Comparison of ENCODE assay signal across 18 cellular contexts in the genomic region with DNA sequence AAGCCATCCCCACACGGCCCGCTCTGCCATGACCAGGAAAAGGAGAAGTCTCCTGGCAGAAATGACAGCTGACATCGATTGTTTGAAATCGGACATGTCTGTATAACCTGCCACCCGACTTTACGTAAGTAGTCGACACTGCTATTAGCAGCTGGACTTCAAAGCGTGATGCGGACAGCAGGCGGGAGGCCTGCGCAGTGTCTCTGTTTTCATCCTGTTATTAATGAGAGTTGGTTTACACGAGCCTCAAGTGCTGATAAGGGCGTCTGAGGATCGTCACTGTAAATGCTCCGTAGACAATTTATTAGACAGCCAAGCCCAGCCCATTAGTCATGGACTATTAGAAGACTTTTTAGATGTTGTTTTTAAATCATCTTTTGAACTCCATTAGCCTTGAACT.
DNase-seq lines count a peak whose midpoint lies in the region; ATAC-seq and TF ChIP-seq lines count a peak whose summit lies in the region.
"Had no signal": no experiment of that assay in that cellular context is flagged by ENCODE, and none has a peak within 500 bp of the region (broad histone marks: within the 10 kb centered on the region; RNA-seq: fewer than 3 reads in every experiment).

No MANE protein-coding gene starts in this region.

- H2BK120ac ChIP-seq in trophoblast cell (ENCODE audit: insufficient read depth, low read length, poor library complexity): no peak overlapping the region

- H3K4me3 ChIP-seq in trophoblast cell (ENCODE audit: low read depth, low read length) (no peak overlapping the region), colonic mucosa (no peak overlapping the region)
- H3K4me3 ChIP-seq: BLaER1 treated with 17β-estradiol and CSF1 and Interleukin-3, amounts not matched to agents 10 nM and 100 nM; GM23338 had no signal

- H3K23ac ChIP-seq in trophoblast cell (ENCODE audit: low read length): no peak overlapping the region

- H4K8ac ChIP-seq in trophoblast cell (ENCODE audit: low read depth, low read length): no peak overlapping the region

- no peak overlapping the region for H3K4me3 Mint-ChIP-seq in nephron
- H3K4me3 Mint-ChIP-seq: CD4-positive, CD25-positive, alpha-beta regulatory T cell; GM23338; IgD-negative memory B cell had no signal

- H3K9me3 ChIP-seq in trophoblast cell (ENCODE audit: insufficient read depth, low read depth, low read length) (peaks cover 5% of the 10 kb centered on the region), colonic mucosa (no peaks in the 10 kb centered on the region)
- H3K9me3 ChIP-seq: BLaER1 treated with 17β-estradiol and CSF1 and Interleukin-3, amounts not matched to agents 10 nM and 100 nM had no signal

- H4K12ac ChIP-seq in trophoblast cell (ENCODE audit: low read depth, low read length): no peak overlapping the region

- no peak overlapping the region for H3K18ac ChIP-seq in trophoblast cell (ENCODE audit: low read length)

- no peak overlapping the region for H4K91ac ChIP-seq in trophoblast cell (ENCODE audit: low read depth, low read length)

- peak; percentile 8 for DNase-seq in DMS79 treated with DMSO at 0.1 percent for 48 hours (lab: John Stamatoyannopoulos, UW)
- peak; percentile 93 for DNase-seq in amniotic epithelial cell (ENCODE audit: low read depth)
- peak; percentile 64 for DNase-seq in left kidney (ENCODE audit: low read depth, low spot score)
- no peak for DNase-seq in trophoblast cell
- no peak for DNase-seq in RPMI8226
- DNase-seq in colonic mucosa: no peak
- DNase-seq: ACHN; Calu3; CD4-positive, CD25-positive, alpha-beta regulatory T cell; DMS 273 treated with DMSO at 0.1 percent for 48 hours; EL; GF-D8; H7 had no signal

- WGBS in trophoblast cell (ENCODE audit: extremely low coverage, insufficient coverage, insufficient read length): no CpG with 5 or more reads among the region's 15 CpGs

- no peaks in the 10 kb centered on the region for H3K79me1 ChIP-seq in trophoblast cell (ENCODE audit: low read length)

- peak overlapping the region; percentile 4 to 59 (median 27) for H3K27ac Mint-ChIP-seq in nephron
- H3K27ac Mint-ChIP-seq: CD4-positive, CD25-positive, alpha-beta regulatory T cell; GM23338 had no signal

- no peak for ATAC-seq in GM19324 (IDR thresholded peaks at IDR 0.05; ENCODE audit: low FRiP score, unreplicated experiment)
- ATAC-seq: GM23338 had no signal

- intact Hi-C loops in colonic mucosa (cut with DNase I): no loop called here

- no peak overlapping the region for H3K27ac ChIP-seq in trophoblast cell (ENCODE audit: low read depth, low read length)
- H3K27ac ChIP-seq in colonic mucosa: no peak overlapping the region
- H3K27ac ChIP-seq: BLaER1 treated with 17β-estradiol and CSF1 and Interleukin-3, amounts not matched to agents 10 nM and 100 nM had no signal

- no peak overlapping the region for H3K4ac ChIP-seq in trophoblast cell (ENCODE audit: low read depth, low read length)

- no peaks in the 10 kb centered on the region for H3K79me2 ChIP-seq in trophoblast cell (ENCODE audit: control insufficient read depth, insufficient read depth, low read length, poor library complexity)

- TF ChIP-seq CTCF in nephron (IDR thresholded peaks at IDR 0.05; ENCODE audit: unreplicated experiment in 3 of 3) (no peak), colonic mucosa (IDR thresholded peaks at IDR 0.05) (no peak)

- H3K27me3 Mint-ChIP-seq in nephron (ENCODE audit: low read depth): peaks cover 50% of the 10 kb centered on the region
- H3K27me3 Mint-ChIP-seq: CD4-positive, CD25-positive, alpha-beta regulatory T cell had no signal

- no peak overlapping the region for H3K4me2 ChIP-seq in trophoblast cell (ENCODE audit: low read length)
- H3K4me2 ChIP-seq: BLaER1 treated with 17β-estradiol and CSF1 and Interleukin-3, amounts not matched to agents 10 nM and 100 nM; GM23338 had no signal

- H2BK5ac ChIP-seq in trophoblast cell (ENCODE audit: low read depth, low read length, poor library complexity): no peak overlapping the region

- H3K36me3 ChIP-seq in trophoblast cell (ENCODE audit: control insufficient read depth in 1 of 2, insufficient read depth in 2 of 2, low read length in 2 of 2) (no peaks in the 10 kb centered on the region), colonic mucosa (no peaks in the 10 kb centered on the region)
- H3K36me3 ChIP-seq: BLaER1 treated with 17β-estradiol and CSF1 and Interleukin-3, amounts not matched to agents 10 nM and 100 nM had no signal

- no peak overlapping the region for H2AFZ ChIP-seq in trophoblast cell (ENCODE audit: insufficient read depth, low read length, poor library complexity)
- H2AFZ ChIP-seq: GM23338 had no signal

- no peaks in the 10 kb centered on the region for H3K9me3 Mint-ChIP-seq in nephron
- H3K9me3 Mint-ChIP-seq: CD4-positive, CD25-positive, alpha-beta regulatory T cell; GM23338 had no signal

- H3K27me3 ChIP-seq in trophoblast cell (ENCODE audit: insufficient read depth, low read length) (no peaks in the 10 kb centered on the region), colonic mucosa (no peaks in the 10 kb centered on the region)
- H3K27me3 ChIP-seq: BLaER1 treated with 17β-estradiol and CSF1 and Interleukin-3, amounts not matched to agents 10 nM and 100 nM had no signal

- peaks cover 7% of the 10 kb centered on the region in 2 experiments for H3K4me1 ChIP-seq in trophoblast cell (ENCODE audit: control insufficient read depth in 1 of 2, insufficient read depth in 2 of 2, low read length in 2 of 2)
- H3K4me1 ChIP-seq in colonic mucosa: no peaks in the 10 kb centered on the region

- H2BK12ac ChIP-seq in trophoblast cell (ENCODE audit: low read length): no peak overlapping the region

- H3K4me1 Mint-ChIP-seq in nephron: peaks cover 31% of the 10 kb centered on the region
- H3K4me1 Mint-ChIP-seq: CD4-positive, CD25-positive, alpha-beta regulatory T cell; IgD-negative memory B cell had no signal

- H3K9ac ChIP-seq in trophoblast cell (ENCODE audit: low read length): no peak overlapping the region
- no peak overlapping the region for H3K9ac ChIP-seq in colonic mucosa (ENCODE audit: low read depth in 2 of 2, low read length in 2 of 2)
- H3K9ac ChIP-seq: BLaER1 treated with 17β-estradiol and CSF1 and Interleukin-3, amounts not matched to agents 10 nM and 100 nM had no signal

- no peak overlapping the region for H3K14ac ChIP-seq in trophoblast cell (ENCODE audit: low read length)

- H2AK5ac ChIP-seq in trophoblast cell (ENCODE audit: low read length): no peak overlapping the region

- H3K36me3 Mint-ChIP-seq in nephron (ENCODE audit: low read depth): no peaks in the 10 kb centered on the region
- H3K36me3 Mint-ChIP-seq: CD4-positive, CD25-positive, alpha-beta regulatory T cell; IgD-negative memory B cell had no signal

Comparison
In these comparisons a context has a peak if more than half of its experiments do, and no peak if none do; other contexts are left out.
1. DNase-seq: peak in DMS79 treated with DMSO at 0.1 percent for 48 hours (single experiment), amniotic epithelial cell (single experiment) and left kidney (single experiment); none in trophoblast cell (0 of 2), RPMI8226 (single experiment) and colonic mucosa (single experiment).